Comparison of ENCODE assay signal across 2 cellular contexts in the genomic region with DNA sequence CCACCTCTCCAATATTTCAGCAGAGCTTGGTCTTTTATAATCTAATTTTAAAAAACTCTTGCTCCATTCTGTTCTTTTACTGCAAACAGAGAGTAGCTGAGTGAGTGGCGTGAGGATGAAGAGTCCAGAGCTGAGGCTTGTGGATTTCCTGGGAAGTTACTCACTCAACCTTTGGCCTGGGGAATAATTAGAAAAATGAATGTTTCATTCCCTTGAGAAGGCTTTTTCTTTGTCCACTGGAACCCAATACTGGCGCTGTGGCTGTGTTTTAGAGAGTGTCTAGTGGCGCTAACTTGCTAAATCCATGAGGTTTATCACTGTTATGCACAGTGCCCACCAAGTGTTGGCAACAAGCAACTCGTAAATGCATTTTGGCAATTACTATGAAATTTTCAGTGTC.
TF ChIP-seq lines count a peak whose summit lies in the region.

No MANE protein-coding gene starts in this region.

TF ChIP-seq in IMR-90, 13 proteins besides CTCF, POLR2A, EP300 and RAD21:
- TF ChIP-seq MAZ (IDR thresholded peaks at IDR 0.05; ENCODE audit: borderline replicate concordance, low read depth, low read length) (no peak), BHLHE40 (IDR thresholded peaks at IDR 0.05; ENCODE audit: low read depth, low read length) (no peak), MXI1 (IDR thresholded peaks at IDR 0.05; ENCODE audit: borderline replicate concordance, low read depth, low read length) (no peak), SMC3 (IDR thresholded peaks at IDR 0.05; ENCODE audit: low read depth, low read length) (no peak), CEBPB (IDR thresholded peaks at IDR 0.05; ENCODE audit: low read depth, low read length) (no peak), FOS (IDR thresholded peaks at IDR 0.05; ENCODE audit: low read depth, low read length) (no peak), CHD1 (IDR thresholded peaks at IDR 0.05; ENCODE audit: low read depth, low read length) (no peak), RFX5 (IDR thresholded peaks at IDR 0.05; ENCODE audit: low read depth, low read length) (no peak)
- TF ChIP-seq, protein P1, sequence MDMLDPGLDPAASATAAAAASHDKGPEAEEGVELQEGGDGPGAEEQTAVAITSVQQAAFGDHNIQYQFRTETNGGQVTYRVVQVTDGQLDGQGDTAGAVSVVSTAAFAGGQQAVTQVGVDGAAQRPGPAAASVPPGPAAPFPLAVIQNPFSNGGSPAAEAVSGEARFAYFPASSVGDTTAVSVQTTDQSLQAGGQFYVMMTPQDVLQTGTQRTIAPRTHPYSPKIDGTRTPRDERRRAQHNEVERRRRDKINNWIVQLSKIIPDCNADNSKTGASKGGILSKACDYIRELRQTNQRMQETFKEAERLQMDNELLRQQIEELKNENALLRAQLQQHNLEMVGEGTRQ (IDR thresholded peaks at IDR 0.05; ENCODE audit: low read depth, low read length) = no peak
- TF ChIP-seq, protein P2, sequence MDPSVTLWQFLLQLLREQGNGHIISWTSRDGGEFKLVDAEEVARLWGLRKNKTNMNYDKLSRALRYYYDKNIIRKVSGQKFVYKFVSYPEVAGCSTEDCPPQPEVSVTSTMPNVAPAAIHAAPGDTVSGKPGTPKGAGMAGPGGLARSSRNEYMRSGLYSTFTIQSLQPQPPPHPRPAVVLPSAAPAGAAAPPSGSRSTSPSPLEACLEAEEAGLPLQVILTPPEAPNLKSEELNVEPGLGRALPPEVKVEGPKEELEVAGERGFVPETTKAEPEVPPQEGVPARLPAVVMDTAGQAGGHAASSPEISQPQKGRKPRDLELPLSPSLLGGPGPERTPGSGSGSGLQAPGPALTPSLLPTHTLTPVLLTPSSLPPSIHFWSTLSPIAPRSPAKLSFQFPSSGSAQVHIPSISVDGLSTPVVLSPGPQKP (IDR thresholded peaks at IDR 0.05; ENCODE audit: borderline replicate concordance, low read depth, low read length) = no peak

TF ChIP-seq in H1, 55 proteins besides CTCF, POLR2A, EP300 and RAD21:
- TF ChIP-seq SIN3A (conservative IDR thresholded peaks at IDR 0.05 in 1 of 2, IDR thresholded peaks at IDR 0.05 in 1 of 2; ENCODE audit: low read depth in 1 of 2, low read length in 2 of 2) (no peak), EZH2 (IDR thresholded peaks at IDR 0.05; ENCODE audit: low read depth, low read length, severe bottlenecking) (no peak), KDM4A (IDR thresholded peaks at IDR 0.05; ENCODE audit: low read depth, low read length, severe bottlenecking) (no peak), TEAD4 (IDR thresholded peaks at IDR 0.05; ENCODE audit: low read depth, low read length) (no peak), KDM5A (IDR thresholded peaks at IDR 0.05; ENCODE audit: low read length) (no peak), ZNF274 (IDR thresholded peaks at IDR 0.05; ENCODE audit: borderline replicate concordance, extremely low read depth, low read length) (no peak), JUN (IDR thresholded peaks at IDR 0.05; ENCODE audit: low read depth, low read length) (no peak), POLR2AphosphoS5 (IDR thresholded peaks at IDR 0.05; ENCODE audit: low read depth, low read length) (no peak), YY1 (IDR thresholded peaks at IDR 0.05; ENCODE audit: low read depth, low read length) (no peak), SIX5 (IDR thresholded peaks at IDR 0.05; ENCODE audit: low read depth, low read length) (no peak), SAP30 (IDR thresholded peaks at IDR 0.05; ENCODE audit: insufficient read depth, insufficient replicate concordance, low read length) (no peak)
- TF ChIP-seq, protein P3, sequence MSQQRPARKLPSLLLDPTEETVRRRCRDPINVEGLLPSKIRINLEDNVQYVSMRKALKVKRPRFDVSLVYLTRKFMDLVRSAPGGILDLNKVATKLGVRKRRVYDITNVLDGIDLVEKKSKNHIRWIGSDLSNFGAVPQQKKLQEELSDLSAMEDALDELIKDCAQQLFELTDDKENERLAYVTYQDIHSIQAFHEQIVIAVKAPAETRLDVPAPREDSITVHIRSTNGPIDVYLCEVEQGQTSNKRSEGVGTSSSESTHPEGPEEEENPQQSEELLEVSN (IDR thresholded peaks at IDR 0.05) = no peak
- TF ChIP-seq, protein P1 (IDR thresholded peaks at IDR 0.05; ENCODE audit: low read length) = no peak
- TF ChIP-seq, protein P4, sequence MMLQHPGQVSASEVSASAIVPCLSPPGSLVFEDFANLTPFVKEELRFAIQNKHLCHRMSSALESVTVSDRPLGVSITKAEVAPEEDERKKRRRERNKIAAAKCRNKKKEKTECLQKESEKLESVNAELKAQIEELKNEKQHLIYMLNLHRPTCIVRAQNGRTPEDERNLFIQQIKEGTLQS (IDR thresholded peaks at IDR 0.05; ENCODE audit: insufficient read depth, low read depth, low read length) = no peak
